ENCODE assay signal across 8 cellular contexts in the genomic region with DNA sequence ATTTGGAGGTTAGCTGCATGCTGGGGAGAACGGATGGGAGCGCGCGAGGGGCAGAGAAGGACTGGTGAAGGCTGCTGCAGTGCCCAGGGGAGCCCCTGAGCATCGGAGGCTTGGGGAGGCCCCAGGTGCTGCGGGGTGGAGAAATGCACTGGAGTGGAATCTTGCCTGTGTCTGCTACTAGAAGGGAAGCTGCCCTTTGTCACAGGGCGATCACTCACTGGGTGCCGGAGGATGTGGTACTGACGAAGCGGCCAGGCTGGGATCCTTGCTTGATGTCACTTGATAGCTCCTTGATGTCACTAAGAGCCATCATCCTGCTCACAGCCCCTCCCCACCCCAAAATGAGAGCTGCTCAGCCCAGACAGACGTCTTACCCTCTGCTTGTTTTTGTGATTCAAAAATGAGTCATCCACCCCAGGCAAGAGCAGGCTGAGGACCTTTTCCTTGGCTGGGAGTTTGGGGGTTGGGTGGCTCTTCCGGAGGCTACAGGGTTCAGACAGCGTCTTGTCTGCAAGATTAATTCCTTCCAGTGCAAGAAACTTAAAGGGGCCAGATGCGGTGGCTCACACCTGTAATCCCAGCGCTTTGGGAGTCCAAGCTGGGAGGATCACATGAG.
A peak's percentile ranks its signal among the peaks of the same experiment; 100 is the strongest.
DNase-seq lines count a peak whose midpoint lies in the region; FAIRE-seq and TF ChIP-seq lines count a peak whose summit lies in the region.

No MANE protein-coding gene starts in this region.

- peaks cover 29% of the 10 kb centered on the region for H3K4me1 Mint-ChIP-seq in endodermal cell

- peak overlapping the region; percentile 59 for H3K4me2 ChIP-seq in smooth muscle cell

- TF ChIP-seq CTCF in endodermal cell (conservative IDR thresholded peaks at IDR 0.05) (no peak), smooth muscle cell (IDR thresholded peaks at IDR 0.05; ENCODE audit: borderline replicate concordance, insufficient read depth, poor library complexity, severe bottlenecking) (no peak), BE2C (IDR thresholded peaks at IDR 0.05; ENCODE audit: low read depth, low read length) (no peak)

- H3K27me3 ChIP-seq in endodermal cell (ENCODE audit: control insufficient read depth, insufficient read depth, low read length, poor library complexity, severe bottlenecking) = no peaks in the 10 kb centered on the region
- no peaks in the 10 kb centered on the region for H3K27me3 ChIP-seq in smooth muscle cell (ENCODE audit: low read depth)
- H3K27me3 ChIP-seq in BE2C = no peaks in the 10 kb centered on the region

- FAIRE-seq in RCC 7860 (lab: Jason Lieb, UNC) = peak; percentile 86

- H3K27ac ChIP-seq in endodermal cell (ENCODE audit: low read depth, low read length) (no peak overlapping the region), smooth muscle cell (ENCODE audit: low read depth) (peak overlapping the region; percentile 77)

- H3K4me3 ChIP-seq in endodermal cell (ENCODE audit: low read length) = no peak overlapping the region
- H3K4me3 ChIP-seq in smooth muscle cell = no peak overlapping the region
- H3K4me3 ChIP-seq in BE2C (ENCODE audit: low read depth, low read length) = no peak overlapping the region

- no peaks in the 10 kb centered on the region for H4K20me1 ChIP-seq in smooth muscle cell (ENCODE audit: low read depth)

- DNase-seq in SIG-M5 treated with dmso at 0.1 percent for 504 hours (lab: John Stamatoyannopoulos, UW; ENCODE audit: unreplicated experiment) = peak; percentile 86
- DNase-seq in SIG-M5 (lab: John Stamatoyannopoulos, UW) = no peak
- peak; percentile 92 for DNase-seq in RCC 7860 (ENCODE audit: low spot score)
- peak; percentile 81 for DNase-seq in endodermal cell
- no peak for DNase-seq in smooth muscle cell (lab: John Stamatoyannopoulos, UW; ENCODE audit: unreplicated experiment)
- DNase-seq in BE2C = no peak
- DNase-seq in NCI-H1105 treated with DMSO at 0.1 percent for 48 hours (lab: John Stamatoyannopoulos, UW) = no peak
- no peak for DNase-seq in DMS53 (lab: John Stamatoyannopoulos, UW)

- no peak overlapping the region for H3K27ac Mint-ChIP-seq in endodermal cell

- no peaks in the 10 kb centered on the region for H3K4me1 ChIP-seq in endodermal cell (ENCODE audit: control insufficient read depth, insufficient read depth, low read length)
- H3K4me1 ChIP-seq in smooth muscle cell (ENCODE audit: low read depth) = peaks cover 9% of the 10 kb centered on the region
- H3K4me1 ChIP-seq in BE2C = no peaks in the 10 kb centered on the region

- H3K4me3 Mint-ChIP-seq in endodermal cell = no peak overlapping the region

- H3K9me3 ChIP-seq in endodermal cell (ENCODE audit: control insufficient read depth, low read length) (no peaks in the 10 kb centered on the region), smooth muscle cell (replicated peaks; ENCODE audit: low read depth) (no peaks in the 10 kb centered on the region), BE2C (no peaks in the 10 kb centered on the region)

- no peaks in the 10 kb centered on the region for H3K9me3 Mint-ChIP-seq in endodermal cell

- H2AFZ ChIP-seq in smooth muscle cell (ENCODE audit: low read depth) = no peak overlapping the region

- no peak overlapping the region for H3K9ac ChIP-seq in endodermal cell (ENCODE audit: extremely low read depth, low read length, poor library complexity, severe bottlenecking)
- peak overlapping the region; percentile 35 for H3K9ac ChIP-seq in smooth muscle cell (ENCODE audit: low read depth)

- H3K27me3 Mint-ChIP-seq in endodermal cell (ENCODE audit: insufficient read depth) = peaks cover 18% of the 10 kb centered on the region

- no peaks in the 10 kb centered on the region for H3K36me3 ChIP-seq in endodermal cell (ENCODE audit: control insufficient read depth, insufficient read depth, low read length)
- H3K36me3 ChIP-seq in smooth muscle cell (ENCODE audit: low read depth) = no peaks in the 10 kb centered on the region
- H3K36me3 ChIP-seq in BE2C = no peaks in the 10 kb centered on the region

- H3K36me3 Mint-ChIP-seq in endodermal cell (ENCODE audit: low read depth) = no peaks in the 10 kb centered on the region

- no peaks in the 10 kb centered on the region for H3K79me2 ChIP-seq in smooth muscle cell (ENCODE audit: low read depth)

- 50 to 74% methylated on average over 11 to 15 of the region's 15 CpGs for WGBS in endodermal cell (ENCODE audit: insufficient coverage in 1 of 2, insufficient read length in 1 of 2), 2 experiments
- 16% methylated on average over 15 of the region's 15 CpGs for WGBS in smooth muscle cell (ENCODE audit: low lambda C conversion rate)

- H3F3A ChIP-seq in smooth muscle cell (ENCODE audit: low read depth) = peaks cover 28% of the 10 kb centered on the region

Comparison
In these comparisons a context has a peak if more than half of its experiments do, and no peak if none do; other contexts are left out.
1. DNase-seq: peak in SIG-M5 treated with dmso at 0.1 percent for 504 hours (single experiment), RCC 7860 (single experiment) and endodermal cell (single experiment); none in SIG-M5 (single experiment), smooth muscle cell (single experiment), BE2C (single experiment), NCI-H1105 treated with DMSO at 0.1 percent for 48 hours (single experiment) and DMS53 (single experiment).